ENCODE assay signal across 24 cellular contexts in the genomic region with DNA sequence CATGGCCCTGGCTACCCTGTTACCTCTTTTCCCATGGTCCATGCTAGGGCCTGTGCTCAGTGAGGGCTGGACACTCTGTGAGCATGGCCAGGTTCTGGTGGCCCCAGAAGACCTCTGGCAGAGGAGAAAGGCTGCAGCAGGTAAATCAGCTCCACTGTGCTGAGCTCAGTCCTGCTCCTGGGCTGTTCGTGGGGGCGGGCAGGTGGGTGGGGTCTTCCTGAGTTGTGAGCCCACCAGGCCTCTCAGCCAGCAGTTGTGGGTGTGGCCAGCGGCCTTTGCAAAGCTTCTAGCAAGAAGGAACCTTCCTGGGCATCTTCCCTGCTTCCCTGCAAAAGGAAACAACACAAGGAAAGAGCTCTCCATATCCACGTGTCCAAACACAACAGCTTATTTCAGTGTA.
DNase-seq lines count a peak whose midpoint lies in the region; ATAC-seq and TF ChIP-seq lines count a peak whose summit lies in the region.
"Had no signal": no experiment of that assay in that cellular context is flagged by ENCODE, and none has a peak within 500 bp of the region (broad histone marks: within the 10 kb centered on the region; RNA-seq: fewer than 3 reads in every experiment).

No MANE protein-coding gene starts in this region.

- peaks cover 6% of the 10 kb centered on the region for H3K9me3 Mint-ChIP-seq in endodermal cell
- peaks cover 6% of the 10 kb centered on the region for H3K9me3 Mint-ChIP-seq in nephron progenitor cell
- H3K9me3 Mint-ChIP-seq in activated CD8-positive, alpha-beta memory T cell treated with anti-CD3 and anti-CD28 coated beads, Interleukin-2, amount 10 ng/mL, durations not matched to agents 7 days and 5 days (ENCODE audit: low read depth) = no peaks in the 10 kb centered on the region

- H2BK20ac ChIP-seq in IMR-90 (ENCODE audit: low read depth, low read length) = 0 out of 2 replicates have a peak overlapping the region, but pooled peaks have one; percentile 12

- no peak overlapping the region for H3K18ac ChIP-seq in IMR-90 (ENCODE audit: low read depth, low read length)

- no peaks in the 10 kb centered on the region for H3K9me3 ChIP-seq in IMR-90 (ENCODE audit: control insufficient read depth, insufficient read depth, low read length)
- no peaks in the 10 kb centered on the region for H3K9me3 ChIP-seq in endodermal cell (ENCODE audit: control insufficient read depth, low read length)
- no peaks in the 10 kb centered on the region for H3K9me3 ChIP-seq in transverse colon
- H3K9me3 ChIP-seq: HAP-1, SJCRH30 had no signal

- H3K23ac ChIP-seq in IMR-90 (ENCODE audit: low read depth, low read length) = no peak overlapping the region

- H3K4me3 Mint-ChIP-seq in endodermal cell = no peak overlapping the region
- no peak overlapping the region for H3K4me3 Mint-ChIP-seq in nephron progenitor cell
- no peak overlapping the region for H3K4me3 Mint-ChIP-seq in activated CD8-positive, alpha-beta memory T cell treated with anti-CD3 and anti-CD28 coated beads, Interleukin-2, amount 10 ng/mL, durations not matched to agents 7 days and 5 days
- H3K4me3 Mint-ChIP-seq: CD8-positive, alpha-beta T cell had no signal

- no peak overlapping the region for H2BK120ac ChIP-seq in IMR-90 (ENCODE audit: low read depth, low read length)

- no peak overlapping the region for H2AFZ ChIP-seq in IMR-90 (replicated peaks; ENCODE audit: low read length, poor library complexity)

- H3K27me3 ChIP-seq in H7 (ENCODE audit: control insufficient read depth, insufficient read depth, low read length) (no peaks in the 10 kb centered on the region), IMR-90 (ENCODE audit: control insufficient read depth, insufficient read depth, low read length) (no peaks in the 10 kb centered on the region), endodermal cell (ENCODE audit: control insufficient read depth, insufficient read depth, low read length, poor library complexity, severe bottlenecking) (peaks cover 18% of the 10 kb centered on the region), transverse colon (no peaks in the 10 kb centered on the region)
- H3K27me3 ChIP-seq: SJCRH30 had no signal

- no peaks in the 10 kb centered on the region for H3K79me1 ChIP-seq in IMR-90 (ENCODE audit: low read depth in 1 of 2, low read length in 2 of 2)

- dilution Hi-C loops in IMR-90 (cut with HindIII; ENCODE audit: low sequenced_read_pairs, unreplicated experiment) = no loop called here

- no peak overlapping the region for H3K27ac ChIP-seq in IMR-90 (ENCODE audit: insufficient read depth, low read length)
- no peak overlapping the region for H3K27ac ChIP-seq in endodermal cell (ENCODE audit: low read depth, low read length)
- no peak overlapping the region for H3K27ac ChIP-seq in transverse colon
- H3K27ac ChIP-seq: C4-2B, HL-60, SJCRH30 had no signal

- TF ChIP-seq POLR2A in IMR-90 (IDR thresholded peaks at IDR 0.05; ENCODE audit: low read depth, low read length) (no peak), transverse colon (IDR thresholded peaks at IDR 0.05) (no peak)

- in situ Hi-C loops in IMR-90 (cut with MboI; ENCODE audit: low sequenced_read_pairs) (no loop called here), transverse colon (cut with MboI; ENCODE audit: low pct_ligation_motif_present in 1 of 4, low pct_unique_long_range_greater_than_20kb in 1 of 4, low sequenced_read_pairs in 3 of 4) (no loop called here)

- H3K4me1 ChIP-seq in IMR-90 (ENCODE audit: control insufficient read depth, insufficient read depth, low read length) (peaks cover 1% of the 10 kb centered on the region; the same call in 1 of the 2 replicates), endodermal cell (ENCODE audit: control insufficient read depth, insufficient read depth, low read length) (no peaks in the 10 kb centered on the region), transverse colon (no peaks in the 10 kb centered on the region)
- H3K4me1 ChIP-seq: HAP-1, SJCRH30 had no signal

- H3K27me3 Mint-ChIP-seq in endodermal cell (ENCODE audit: insufficient read depth) (peaks cover 31% of the 10 kb centered on the region), nephron progenitor cell (ENCODE audit: low read depth, poor library complexity) (peaks cover 4% of the 10 kb centered on the region)
- no peaks in the 10 kb centered on the region for H3K27me3 Mint-ChIP-seq in activated CD8-positive, alpha-beta memory T cell treated with anti-CD3 and anti-CD28 coated beads, Interleukin-2, amount 10 ng/mL, durations not matched to agents 7 days and 5 days

- H3K56ac ChIP-seq in IMR-90 (ENCODE audit: extremely low read depth, insufficient read depth, low read length) = no peak overlapping the region

- no peak overlapping the region for H4K91ac ChIP-seq in IMR-90 (ENCODE audit: insufficient read depth, low read depth, low read length)

- POLR2A ChIA-PET in IMR-90 (lab: Charles Lee; ENCODE audit: unreplicated experiment) = no interaction called here

- peak overlapping the region; percentile 47 for H2AK9ac ChIP-seq in IMR-90 (replicated peaks; ENCODE audit: low read depth, low read length, poor library complexity)

- H2BK15ac ChIP-seq in IMR-90 (ENCODE audit: low read depth, low read length) = no peak overlapping the region

- H3K9me1 ChIP-seq in IMR-90 (ENCODE audit: insufficient read depth, low read length) = peaks cover 10% of the 10 kb centered on the region

- H3K4me1 Mint-ChIP-seq in endodermal cell (peaks cover 4% of the 10 kb centered on the region), nephron progenitor cell (peaks cover 27% of the 10 kb centered on the region)
- peaks cover 14% of the 10 kb centered on the region for H3K4me1 Mint-ChIP-seq in activated CD8-positive, alpha-beta memory T cell treated with anti-CD3 and anti-CD28 coated beads, Interleukin-2, amount 10 ng/mL, durations not matched to agents 7 days and 5 days

- H3K27ac Mint-ChIP-seq in endodermal cell (no peak overlapping the region), nephron progenitor cell (no peak overlapping the region)
- H3K27ac Mint-ChIP-seq in activated CD8-positive, alpha-beta memory T cell treated with anti-CD3 and anti-CD28 coated beads, Interleukin-2, amount 10 ng/mL, durations not matched to agents 7 days and 5 days = no peak overlapping the region
- H3K27ac Mint-ChIP-seq: CD8-positive, alpha-beta T cell had no signal

- no peaks in the 10 kb centered on the region for H4K20me1 ChIP-seq in IMR-90 (ENCODE audit: insufficient read depth, low read length)

- CTCF ChIA-PET in IMR-90 (lab: Yijun Ruan, JAX) = no interaction called here
- CTCF ChIA-PET in activated CD8-positive, alpha-beta memory T cell treated with anti-CD3 and anti-CD28 coated beads, Interleukin-2, amount 10 ng/mL, durations not matched to agents 7 days and 5 days (lab: Charles Lee) = no interaction called here

- H3K4me3 ChIP-seq in H7 (ENCODE audit: insufficient read depth, low read depth, low read length) (no peak overlapping the region), IMR-90 (ENCODE audit: insufficient read depth, low read depth, low read length) (no peak overlapping the region), endodermal cell (ENCODE audit: low read length) (no peak overlapping the region), transverse colon (no peak overlapping the region)
- H3K4me3 ChIP-seq: HAP-1, SJCRH30 had no signal

- WGBS in IMR-90 (ENCODE audit: extremely low coverage in 2 of 2, insufficient read length in 1 of 2), 2 experiments = 40% methylated on average over 1 of the region's 4 CpGs; no CpG with 5 or more reads in 1 of the 2 experiments
- 65 to 100% methylated on average over 1 to 4 of the region's 4 CpGs for WGBS in endodermal cell (ENCODE audit: insufficient coverage in 1 of 2, insufficient read length in 1 of 2), 2 experiments
- 50 to 90% methylated on average over 1 to 4 of the region's 4 CpGs for WGBS in transverse colon (ENCODE audit: low coverage in 1 of 2), 2 donors

- no peak for TF ChIP-seq EP300 in transverse colon (IDR thresholded peaks at IDR 0.05; ENCODE audit: low read depth)

- H2BK5ac ChIP-seq in IMR-90 (ENCODE audit: low read depth, low read length, poor library complexity, severe bottlenecking) = no peak overlapping the region

- DNase-seq in H7 (peak; percentile 54), IMR-90 (no peak), endodermal cell (peak; percentile 69), nephron progenitor cell (peak; percentile 42), transverse colon (no peak)
- no peak for DNase-seq in activated CD4-positive, CD25-positive, alpha-beta regulatory T cell treated with anti-CD3 and anti-CD28 coated beads, Interleukin-2, amount 50 U/mL, for 72 hours
- DNase-seq in activated CD8-positive, alpha-beta memory T cell treated with anti-CD3 and anti-CD28 coated beads, Interleukin-2, amount 10 ng/mL, durations not matched to agents 7 days and 5 days = no peak
- DNase-seq: CD8-positive, alpha-beta T cell; DMS 273 treated with DMSO at 0.1 percent for 48 hours; DND-41; NCI-H1092; NCI-H1417 treated with DMSO at 0.1 percent for 48 hours; NCI-H1694 treated with DMSO at 0.1 percent for 48 hours; NCI-H2081 treated with DMSO at 0.1 percent for 48 hours; NCI-H446; NCI-H524 treated with DMSO at 0.1 percent for 48 hours; NCI-H774; PC-3; SJCRH30 had no signal

- H3K4ac ChIP-seq in IMR-90 (ENCODE audit: low read depth, low read length) = no peak overlapping the region

- H3K36me3 Mint-ChIP-seq in endodermal cell (ENCODE audit: low read depth) (no peaks in the 10 kb centered on the region), nephron progenitor cell (ENCODE audit: low read depth) (peaks cover 12% of the 10 kb centered on the region)
- H3K36me3 Mint-ChIP-seq in activated CD8-positive, alpha-beta memory T cell treated with anti-CD3 and anti-CD28 coated beads, Interleukin-2, amount 10 ng/mL, durations not matched to agents 7 days and 5 days = peaks cover under 1% of the 10 kb centered on the region

- no peak overlapping the region for H2AK5ac ChIP-seq in IMR-90 (ENCODE audit: low read depth, low read length)

- H4K5ac ChIP-seq in IMR-90 (ENCODE audit: low read depth, low read length) = no peak overlapping the region

- H3K36me3 ChIP-seq in H7 (replicated peaks; ENCODE audit: control insufficient read depth, insufficient read depth, low read length) (no peaks in the 10 kb centered on the region), IMR-90 (ENCODE audit: control insufficient read depth, insufficient read depth, low read length) (no peaks in the 10 kb centered on the region), endodermal cell (ENCODE audit: control insufficient read depth, insufficient read depth, low read length) (no peaks in the 10 kb centered on the region), transverse colon (no peaks in the 10 kb centered on the region)
- H3K36me3 ChIP-seq: HAP-1, SJCRH30 had no signal

- intact Hi-C loops in IMR-90 (cut with micrococcal nuclease) (no loop called here), transverse colon (cut with DNase I; ENCODE audit: low total_unique reads) (no loop called here)

- H4K8ac ChIP-seq in IMR-90 (ENCODE audit: low read depth in 2 of 2, low read length in 2 of 2) = no peak overlapping the region

- ATAC-seq in IMR-90 (ENCODE audit: low read depth) = no peak
- ATAC-seq in HG03457 (IDR thresholded peaks at IDR 0.05; ENCODE audit: unreplicated experiment) = no peak
- no peak for ATAC-seq in activated CD8-positive, alpha-beta memory T cell treated with anti-CD3 and anti-CD28 coated beads, Interleukin-2, amount 10 ng/mL, durations not matched to agents 7 days and 5 days
- ATAC-seq: CD8-positive, alpha-beta T cell; PC-3; Right ventricle myocardium inferior had no signal

- TF ChIP-seq CTCF in IMR-90 (conservative IDR thresholded peaks at IDR 0.05; ENCODE audit: low read depth, low read length) (no peak), endodermal cell (conservative IDR thresholded peaks at IDR 0.05) (no peak), nephron progenitor cell (IDR thresholded peaks at IDR 0.05) (no peak), transverse colon (IDR thresholded peaks at IDR 0.05) (no peak)

- no peak overlapping the region for H3K4me2 ChIP-seq in IMR-90 (ENCODE audit: low read depth, low read length)

- no peak for TF ChIP-seq RAD21 in IMR-90 (IDR thresholded peaks at IDR 0.05; ENCODE audit: low read length)

- no peak overlapping the region for H3K9ac ChIP-seq in IMR-90 (ENCODE audit: low read depth, low read length)
- no peak overlapping the region for H3K9ac ChIP-seq in endodermal cell (ENCODE audit: extremely low read depth, low read length, poor library complexity, severe bottlenecking)

- BruUV-seq in IMR-90 (replicated peaks; lab: Mats Ljungman, UMichigan) = no TSS peak

- no peak overlapping the region for H3K14ac ChIP-seq in IMR-90 (replicated peaks; ENCODE audit: low read depth, low read length)

Comparison
In these comparisons a context has a peak if more than half of its experiments do, and no peak if none do; other contexts are left out.
1. DNase-seq: peak in H7 (single experiment), endodermal cell (single experiment) and nephron progenitor cell (single experiment); none in IMR-90 (single experiment), transverse colon (single experiment), activated CD4-positive, CD25-positive, alpha-beta regulatory T cell treated with anti-CD3 and anti-CD28 coated beads, Interleukin-2, amount 50 U/mL, for 72 hours (single experiment) and activated CD8-positive, alpha-beta memory T cell treated with anti-CD3 and anti-CD28 coated beads, Interleukin-2, amount 10 ng/mL, durations not matched to agents 7 days and 5 days (single experiment).